Comparison of ENCODE assay signal across 13 cellular contexts in the genomic region with DNA sequence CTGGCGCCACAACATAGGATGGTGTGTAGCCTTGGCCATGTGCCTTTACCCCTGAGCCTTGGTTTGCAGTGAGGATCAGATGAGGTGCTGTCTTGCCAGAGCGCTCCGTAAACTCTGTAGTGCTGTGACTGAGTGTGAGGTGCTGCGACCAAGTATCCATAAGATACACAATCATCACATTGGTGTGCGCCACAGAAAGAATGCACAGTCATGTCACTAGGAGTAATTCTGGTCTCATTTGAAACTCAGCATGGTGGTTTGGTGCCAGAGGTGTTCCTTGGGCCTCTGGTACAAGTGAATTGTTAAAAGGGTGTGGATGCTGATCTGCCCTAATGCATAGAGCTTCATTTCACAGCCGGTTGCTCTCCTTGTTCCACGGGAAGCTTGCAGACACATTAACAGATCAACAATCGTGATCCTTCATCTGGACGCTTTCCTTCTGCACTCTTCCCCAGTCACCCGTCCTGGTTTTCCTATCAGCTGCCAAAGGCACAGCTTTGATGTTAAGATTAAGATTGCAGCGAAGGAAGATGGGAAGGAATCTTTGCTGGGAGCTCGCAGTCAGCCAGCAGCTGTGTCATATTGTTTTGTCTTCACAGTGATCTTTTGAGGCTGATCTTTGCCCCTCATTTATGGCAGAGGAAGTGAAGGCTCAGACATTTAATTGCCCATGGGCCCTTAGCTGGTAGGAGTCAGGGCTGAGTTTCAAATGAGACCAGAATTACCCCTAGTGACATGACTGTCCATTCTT.
DNase-seq lines count a peak whose midpoint lies in the region; ATAC-seq and TF ChIP-seq lines count a peak whose summit lies in the region.
"Had no signal": no experiment of that assay in that cellular context is flagged by ENCODE, and none has a peak within 500 bp of the region (broad histone marks: within the 10 kb centered on the region; RNA-seq: fewer than 3 reads in every experiment).

No MANE protein-coding gene starts in this region.

- DNase-seq in IMR-90 (peak; percentile 44), brain microvascular endothelial cell (no peak), mesenteric fat pad (ENCODE audit: low spot score) (peak; percentile 18), NCI-H82 treated with DMSO at 0.1 percent for 48 hours (lab: John Stamatoyannopoulos, UW; ENCODE audit: unreplicated experiment) (no peak), KG1 (lab: John Stamatoyannopoulos, UW) (no peak), uterus (no peak)
- DNase-seq: activated T-cell treated with anti-CD3 and anti-CD28 coated beads for 4 hours; GF-D8; left cardiac atrium; NCI-H524 treated with DMSO at 0.1 percent for 48 hours; SIG-M5; stimulated activated CD8-positive, alpha-beta memory T cell treated with anti-CD3 and anti-CD28 coated beads, Interleukin-4, amount 100 ng/mL, for 48 hours had no signal

- H3K4me2 ChIP-seq in IMR-90 (ENCODE audit: low read depth, low read length): peak overlapping the region; percentile 9

- no TSS peak for BruUV-seq in IMR-90 (replicated peaks; lab: Mats Ljungman, UMichigan)

- H4K20me1 ChIP-seq in IMR-90 (ENCODE audit: insufficient read depth, low read length): peaks cover 25% of the 10 kb centered on the region

- H3K9me3 ChIP-seq in IMR-90 (ENCODE audit: control insufficient read depth, insufficient read depth, low read length) (no peaks in the 10 kb centered on the region), thymus (ENCODE audit: control insufficient read depth) (no peaks in the 10 kb centered on the region), uterus (no peaks in the 10 kb centered on the region)

- H3K9me1 ChIP-seq in IMR-90 (ENCODE audit: insufficient read depth, low read length): peaks cover 74% of the 10 kb centered on the region

- peaks cover 71% of the 10 kb centered on the region for H3K4me1 ChIP-seq in IMR-90 (ENCODE audit: control insufficient read depth, insufficient read depth, low read length)
- no peaks in the 10 kb centered on the region for H3K4me1 ChIP-seq in thymus (ENCODE audit: control insufficient read depth, insufficient read depth, low read length)
- peaks cover 7 to 19% of the 10 kb centered on the region in 2 donors for H3K4me1 ChIP-seq in uterus

- peak overlapping the region; percentile 98 for H3K23ac ChIP-seq in IMR-90 (ENCODE audit: low read depth, low read length)

- H2BK120ac ChIP-seq in IMR-90 (ENCODE audit: low read depth, low read length): peak overlapping the region; percentile 99

- peak overlapping the region; percentile 99 for H2BK20ac ChIP-seq in IMR-90 (ENCODE audit: low read depth, low read length)

- H2BK5ac ChIP-seq in IMR-90 (ENCODE audit: low read depth, low read length, poor library complexity, severe bottlenecking): peak overlapping the region; percentile 97

- dilution Hi-C loops in IMR-90 (cut with HindIII; ENCODE audit: low sequenced_read_pairs, unreplicated experiment): no loop called here

- CTCF ChIA-PET in IMR-90 (lab: Yijun Ruan, JAX): no interaction called here

- peak overlapping the region; percentile 77 for H3K56ac ChIP-seq in IMR-90 (ENCODE audit: extremely low read depth, insufficient read depth, low read length)

- in situ Hi-C loops in IMR-90 (cut with MboI; ENCODE audit: low sequenced_read_pairs) (loop anchor here (25.0 kb wide), 1 partner anchor 802 kb away; a partner anchor contains a TSS), brain microvascular endothelial cell (cut with HindIII; ENCODE audit: low pct_ligation_motif_present, low sequenced_read_pairs) (loop anchor here (25.0 kb wide), 1 partner anchor 98 kb away; no protein-coding TSS in a partner anchor)

- H3K27me3 ChIP-seq in IMR-90 (ENCODE audit: control insufficient read depth, insufficient read depth, low read length) (no peaks in the 10 kb centered on the region), brain microvascular endothelial cell (replicated peaks) (no peaks in the 10 kb centered on the region), thymus (ENCODE audit: control insufficient read depth, insufficient read depth) (no peaks in the 10 kb centered on the region), uterus (no peaks in the 10 kb centered on the region)

- WGBS in IMR-90 (ENCODE audit: extremely low coverage in 2 of 2, insufficient read length in 1 of 2), 2 experiments: 44% methylated on average over 2 of the region's 12 CpGs; no CpG with 5 or more reads in 1 of the 2 experiments
- 97% methylated on average over 12 of the region's 12 CpGs for WGBS in thymus

- peaks cover 40 to 89% of the 10 kb centered on the region in 2 experiments for H3K79me1 ChIP-seq in IMR-90 (ENCODE audit: low read depth in 1 of 2, low read length in 2 of 2)

- H4K8ac ChIP-seq in IMR-90 (ENCODE audit: low read depth in 2 of 2, low read length in 2 of 2): peak overlapping the region; percentile 76 to 94

- TF ChIP-seq POLR2A in IMR-90 (IDR thresholded peaks at IDR 0.05; ENCODE audit: low read depth, low read length): no peak
- TF ChIP-seq POLR2A in uterus (IDR thresholded peaks at IDR 0.05): no peak

- peak overlapping the region; percentile 94 for H3K14ac ChIP-seq in IMR-90 (replicated peaks; ENCODE audit: low read depth, low read length)

- H3K4me3 ChIP-seq in IMR-90 (ENCODE audit: insufficient read depth, low read depth, low read length): no peak overlapping the region
- H3K4me3 ChIP-seq in brain microvascular endothelial cell (ENCODE audit: low read depth, low read length): no peak overlapping the region
- H3K4me3 ChIP-seq in thymus (ENCODE audit: low read length): no peak overlapping the region
- H3K4me3 ChIP-seq in uterus: no peak overlapping the region

- peak overlapping the region; percentile 96 for H4K5ac ChIP-seq in IMR-90 (ENCODE audit: low read depth, low read length)

- H3K9ac ChIP-seq in IMR-90 (ENCODE audit: low read depth, low read length): peak overlapping the region; percentile 40

- intact Hi-C loops in IMR-90 (cut with micrococcal nuclease) (loop anchor here (2.0 kb wide), 1 partner anchor 79 kb away; a partner anchor contains a TSS), uterus (cut with DNase I; ENCODE audit: low total_unique reads) (no loop called here)

- H3K36me3 ChIP-seq in IMR-90 (ENCODE audit: control insufficient read depth, insufficient read depth, low read length) (no peaks in the 10 kb centered on the region), brain microvascular endothelial cell (replicated peaks) (no peaks in the 10 kb centered on the region), thymus (ENCODE audit: control insufficient read depth, insufficient read depth) (no peaks in the 10 kb centered on the region), uterus (no peaks in the 10 kb centered on the region)

- H2AFZ ChIP-seq in IMR-90 (replicated peaks; ENCODE audit: low read length, poor library complexity): peak overlapping the region; percentile 66

- H3K27ac ChIP-seq in IMR-90 (ENCODE audit: insufficient read depth, low read length) (peak overlapping the region; percentile 94), brain microvascular endothelial cell (peak overlapping the region; percentile 93), thymus (ENCODE audit: low read depth) (peak overlapping the region; percentile 9), uterus (peak overlapping the region in 1 of 2 donors; percentile 14)

- TF ChIP-seq CTCF in IMR-90 (conservative IDR thresholded peaks at IDR 0.05; ENCODE audit: low read depth, low read length): no peak
- no peak for TF ChIP-seq CTCF in brain microvascular endothelial cell (IDR thresholded peaks at IDR 0.05; ENCODE audit: low read depth, low read length, missing control alignments)
- TF ChIP-seq CTCF in uterus (IDR thresholded peaks at IDR 0.05): no peak

- H3K4ac ChIP-seq in IMR-90 (ENCODE audit: low read depth, low read length): peak overlapping the region; percentile 99

- POLR2A ChIA-PET in IMR-90 (lab: Charles Lee; ENCODE audit: unreplicated experiment): no interaction called here

- no peak for TF ChIP-seq RAD21 in IMR-90 (IDR thresholded peaks at IDR 0.05; ENCODE audit: low read length)

- peak overlapping the region; percentile 97 for H3K18ac ChIP-seq in IMR-90 (ENCODE audit: low read depth, low read length)

- H2AK5ac ChIP-seq in IMR-90 (ENCODE audit: low read depth, low read length): peak overlapping the region; percentile 98

- H2AK9ac ChIP-seq in IMR-90 (replicated peaks; ENCODE audit: low read depth, low read length, poor library complexity): peak overlapping the region; percentile 35

- ATAC-seq in IMR-90 (ENCODE audit: low read depth): no peak
- ATAC-seq: left cardiac atrium had no signal

- H2BK15ac ChIP-seq in IMR-90 (ENCODE audit: low read depth, low read length): peak overlapping the region; percentile 85; the same call in 2 of the 3 replicates

- H4K91ac ChIP-seq in IMR-90 (ENCODE audit: insufficient read depth, low read depth, low read length): peak overlapping the region; percentile 99

TF ChIP-seq in IMR-90, 13 proteins besides CTCF, POLR2A, EP300 and RAD21:
- no peak for TF ChIP-seq RCOR1 (IDR thresholded peaks at IDR 0.05; ENCODE audit: insufficient replicate concordance, low read length)
- TF ChIP-seq NFE2L2 (IDR thresholded peaks at IDR 0.05; ENCODE audit: low read depth, low read length): peak; percentile 74

Comparison
In these comparisons a context has a peak if more than half of its experiments do, and no peak if none do; other contexts are left out.
1. DNase-seq: peak in IMR-90 (single experiment) and mesenteric fat pad (single experiment); none in brain microvascular endothelial cell (single experiment), NCI-H82 treated with DMSO at 0.1 percent for 48 hours (single experiment), KG1 (single experiment) and uterus (0 of 2).